ENCODE assay signal across 8 cellular contexts in genomic region chr14:76761849-76762616, GRCh38. TPM values are rescaled to one million over a fixed set of nuclear protein-coding genes. Genes with fewer than 3 reads are reported as not detected.
DNase-seq lines count a peak whose midpoint lies in the region.

No MANE protein-coding gene starts in this region.

- peaks cover 53% of the 10 kb centered on the region for H3K27me3 ChIP-seq in ectodermal cell (ENCODE audit: control insufficient read depth, insufficient read depth, low read length, poor library complexity, severe bottlenecking)
- peaks cover 13 to 19% of the 10 kb centered on the region in 2 donors for H3K27me3 ChIP-seq in mucosa of rectum (ENCODE audit: control insufficient read depth in 2 of 2, insufficient read depth in 2 of 2, low read length in 2 of 2)

- peak overlapping the region; percentile 76 for H3K4me3 Mint-ChIP-seq in activated T-cell treated with anti-CD3 and anti-CD28 coated beads, Interleukin-2, amount 50 U/mL, for 24 hours

- peaks cover 32% of the 10 kb centered on the region for H3K27me3 Mint-ChIP-seq in activated T-cell treated with anti-CD3 and anti-CD28 coated beads, Interleukin-2, amount 50 U/mL, for 24 hours

- no peaks in the 10 kb centered on the region for H3K36me3 ChIP-seq in ectodermal cell (ENCODE audit: control insufficient read depth, insufficient read depth, low read length)
- H3K36me3 ChIP-seq in mucosa of rectum (ENCODE audit: control insufficient read depth in 2 of 2, insufficient read depth in 2 of 2, low read length in 2 of 2) = no peaks in the 10 kb centered on the region

- WGBS in ectodermal cell, 2 experiments = 2 to 3% methylated on average over 80 of the region's 80 CpGs

- H3K9me3 ChIP-seq in ectodermal cell (ENCODE audit: control insufficient read depth, low read length) (no peaks in the 10 kb centered on the region), mucosa of rectum (ENCODE audit: control insufficient read depth in 2 of 2, low read length in 2 of 2) (no peaks in the 10 kb centered on the region)

- H3K27ac Mint-ChIP-seq in activated T-cell treated with anti-CD3 and anti-CD28 coated beads, Interleukin-2, amount 50 U/mL, for 24 hours = peak overlapping the region; percentile 29

- H3K27ac ChIP-seq in ectodermal cell (ENCODE audit: insufficient read depth, low read depth, low read length, poor library complexity, severe bottlenecking) (no peak overlapping the region), mucosa of rectum (ENCODE audit: low read depth in 2 of 2, low read length in 2 of 2) (peak overlapping the region in 1 of 2 donors; percentile 74)

- H3K4me1 ChIP-seq in ectodermal cell (ENCODE audit: control insufficient read depth, insufficient read depth, low read length) (peaks cover 11% of the 10 kb centered on the region), mucosa of rectum (ENCODE audit: control insufficient read depth in 2 of 2, insufficient read depth in 2 of 2, low read length in 2 of 2) (peaks cover 2 to 12% of the 10 kb centered on the region in 2 donors)

- H3K9ac ChIP-seq in mucosa of rectum (ENCODE audit: low read depth in 1 of 2, low read length in 2 of 2) = peak overlapping the region; percentile 14 to 54

- no peaks in the 10 kb centered on the region for H3K9me3 Mint-ChIP-seq in activated T-cell treated with anti-CD3 and anti-CD28 coated beads, Interleukin-2, amount 50 U/mL, for 24 hours

- peaks cover 19% of the 10 kb centered on the region for H3K4me1 Mint-ChIP-seq in activated T-cell treated with anti-CD3 and anti-CD28 coated beads, Interleukin-2, amount 50 U/mL, for 24 hours (ENCODE audit: low read depth)

- H3K4me3 ChIP-seq in ectodermal cell (ENCODE audit: insufficient read depth, low read depth, low read length) = peak overlapping the region; percentile 63
- H3K4me3 ChIP-seq in mucosa of rectum (ENCODE audit: low read length in 2 of 2) = peak overlapping the region; percentile 58 to 74

- DNase-seq in activated T-cell treated with anti-CD3 and anti-CD28 coated beads, Interleukin-2, amount 50 U/mL, for 24 hours = no peak
- no peak for DNase-seq in activated T-cell treated with anti-CD3 and anti-CD28 coated beads, Interleukin-2, amount 50 U/mL, for 1 hour
- DNase-seq in NCI-H1105 treated with DMSO at 0.1 percent for 48 hours (lab: John Stamatoyannopoulos, UW) = peak; percentile 62
- DNase-seq in HuH-7.5 (ENCODE audit: low spot score) = no peak
- no peak for DNase-seq in activated CD4-positive, alpha-beta T cell treated with anti-CD3 and anti-CD28 coated beads for 4 hours
- DNase-seq in NK-92 treated with Interleukin-12 subunit alpha and Interleukin-12 subunit beta, amount 100 ng/mL, for 24 hours (lab: John Stamatoyannopoulos, UW) = no peak

- H3K36me3 Mint-ChIP-seq in activated T-cell treated with anti-CD3 and anti-CD28 coated beads, Interleukin-2, amount 50 U/mL, for 24 hours (ENCODE audit: low read depth) = no peaks in the 10 kb centered on the region

RNA-seq across cellular contexts. Expression of gene VASH1, which starts 0.8 kb away (rescaled TPM):
- 26.7 TPM for polyA plus RNA-seq in ectodermal cell (2013, experiment 1 of 4)
- polyA plus RNA-seq in ectodermal cell (2013, experiment 2 of 4) = 26.0 TPM
- 23.1 TPM for polyA plus RNA-seq in ectodermal cell (2013, experiment 3 of 4)
- polyA plus RNA-seq in ectodermal cell (2013, experiment 4 of 4) = 21.6 TPM

RNA-seq across cellular contexts. Expression of gene ANGEL1, which starts 50.6 kb away (rescaled TPM):
- 26.6 TPM for polyA plus RNA-seq in ectodermal cell (2013, experiment 1 of 4)
- 28.0 TPM for polyA plus RNA-seq in ectodermal cell (2013, experiment 2 of 4)
- 26.9 TPM for polyA plus RNA-seq in ectodermal cell (2013, experiment 3 of 4)
- polyA plus RNA-seq in ectodermal cell (2013, experiment 4 of 4) = 26.6 TPM
